ENCODE assay signal across 2 cellular contexts in genomic region chrX:153694256-153694655, GRCh38. TPM values are rescaled to one million over a fixed set of nuclear protein-coding genes. Genes with fewer than 3 reads are reported as not detected.
"Had no signal": no experiment of that assay in that cellular context is flagged by ENCODE, and none has a peak within 500 bp of the region (broad histone marks: within the 10 kb centered on the region; RNA-seq: fewer than 3 reads in every experiment).

No MANE protein-coding gene starts in this region.

RNA-seq across cellular contexts. Expression of gene PNCK, which starts 20.6 kb away (rescaled TPM):
- polyA plus RNA-seq: IgD-negative memory B cell had no signal

RNA-seq across cellular contexts. Expression of gene DUSP9, which starts 47.3 kb away (rescaled TPM):
- total RNA-seq: HT-29 had no signal
- polyA plus RNA-seq: IgD-negative memory B cell had no signal
